ENCODE assay signal across 22 cellular contexts in the genomic region with DNA sequence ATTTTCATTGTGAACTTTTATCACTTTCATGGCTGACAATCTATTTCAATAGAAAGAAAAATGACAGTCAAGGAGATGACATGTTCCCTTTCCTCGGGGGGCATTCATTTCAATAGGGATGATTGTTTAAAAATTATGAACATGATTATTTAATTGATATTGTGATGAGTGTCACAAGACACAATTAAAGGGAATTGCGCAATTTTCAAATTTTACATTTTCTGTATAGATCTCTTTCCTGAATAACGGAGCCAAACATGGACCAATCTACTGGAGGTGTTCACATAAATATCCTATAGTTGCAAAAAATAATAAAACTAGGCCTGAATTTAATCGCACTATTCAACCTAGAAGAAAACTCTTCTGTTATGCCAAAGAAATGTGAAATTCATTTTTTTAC.
DNase-seq lines count a peak whose midpoint lies in the region; ATAC-seq, FAIRE-seq and TF ChIP-seq lines count a peak whose summit lies in the region.
"Had no signal": no experiment of that assay in that cellular context is flagged by ENCODE, and none has a peak within 500 bp of the region (broad histone marks: within the 10 kb centered on the region; RNA-seq: fewer than 3 reads in every experiment).

No MANE protein-coding gene starts in this region.

- POLR2A ChIA-PET in HepG2 (lab: Yijun Ruan, JAX) = no interaction called here
- POLR2A ChIA-PET in H1 (lab: Charles Lee; ENCODE audit: partially characterized antibody) = no interaction called here

- H4K20me1 ChIP-seq in HepG2 (ENCODE audit: insufficient read depth, low read length) (no peaks in the 10 kb centered on the region), H1 (replicated peaks in 1 of 2; ENCODE audit: control insufficient read depth in 1 of 2, insufficient read depth in 2 of 2, low read length in 2 of 2) (no peaks in the 10 kb centered on the region)
- H4K20me1 ChIP-seq: BLaER1 had no signal

- no peak for FAIRE-seq in HepG2 (lab: Jason Lieb, UNC)
- FAIRE-seq in H1 (lab: Jason Lieb, UNC) = no peak
- FAIRE-seq: D721Med, G401.6, GM12891, GM19239 had no signal

- DNase-seq in HepG2 (ENCODE audit: low spot score) (no peak), right lobe of liver (no peak), H1 (ENCODE audit: low read depth in 1 of 2, low spot score in 2 of 2) (no peak), testis (no peak)
- DNase-seq: ACHN; BE2C; C1 segment of cervical spinal cord; Caco-2; Calu3; CD4-positive, alpha-beta memory T cell; CD4-positive, CD25-positive, alpha-beta regulatory T cell; CD8-positive, alpha-beta memory T cell; DMS79 treated with DMSO at 0.1 percent for 48 hours; GF-D8 had no signal

- H3K4me1 ChIP-seq in HepG2 (ENCODE audit: insufficient read depth, low read length) (no peaks in the 10 kb centered on the region), right lobe of liver (no peaks in the 10 kb centered on the region), H1 (replicated peaks in 1 of 4; ENCODE audit: control insufficient read depth in 3 of 4, insufficient read depth in 4 of 4, low read length in 3 of 4) (no peaks in the 10 kb centered on the region), testis (no peaks in the 10 kb centered on the region)
- H3K4me1 ChIP-seq: BE2C, BLaER1, Caco-2 had no signal

- H2BK120ac ChIP-seq in H1 (replicated peaks; ENCODE audit: low read depth, low read length) = no peak overlapping the region

- intact Hi-C loops in HepG2 (cut with micrococcal nuclease; ENCODE audit: unreplicated experiment) (no loop called here), right lobe of liver (cut with DNase I) (no loop called here), testis (cut with DNase I; ENCODE audit: low total_unique reads) (no loop called here)

- in situ Hi-C loops in HepG2 (cut with HindIII; ENCODE audit: extremely low pct_ligation_motif_present, low pct_unique_long_range_greater_than_20kb) = no loop called here

- no peak overlapping the region for H3K9ac ChIP-seq in HepG2 (ENCODE audit: insufficient read depth, low read depth, low read length)
- H3K9ac ChIP-seq in H1 (replicated peaks in 1 of 4; ENCODE audit: extremely low read depth in 1 of 4, low read depth in 3 of 4, low read length in 3 of 4) = no peak overlapping the region
- H3K9ac ChIP-seq: BLaER1 had no signal

- no peak for TF ChIP-seq RAD21 in HepG2 (CRISPR knock-in tag; IDR thresholded peaks at IDR 0.05)
- TF ChIP-seq RAD21 in Ishikawa (IDR thresholded peaks at IDR 0.05; ENCODE audit: low read depth) = no peak
- no peak for TF ChIP-seq RAD21 in H1 (IDR thresholded peaks at IDR 0.05 in 1 of 2, conservative IDR thresholded peaks at IDR 0.05 in 1 of 2; ENCODE audit: low read depth in 2 of 2, low read length in 2 of 2)

- no TSS peak for BruUV-seq in HepG2 (replicated peaks; lab: Mats Ljungman, UMichigan)

- TF ChIP-seq CTCF in HepG2 (CRISPR knock-in tag; IDR thresholded peaks at IDR 0.05) (no peak), right lobe of liver (IDR thresholded peaks at IDR 0.05) (no peak), H1 (IDR thresholded peaks at IDR 0.05; ENCODE audit: control extremely low read depth in 1 of 3, insufficient read depth in 1 of 3, low read depth in 1 of 3, low read length in 3 of 3) (no peak), testis (IDR thresholded peaks at IDR 0.05) (no peak)

- no peaks in the 10 kb centered on the region for H3K79me1 ChIP-seq in H1 (ENCODE audit: low read depth, low read length)

- CTCF ChIA-PET in HepG2 (lab: Yijun Ruan, JAX; ENCODE audit: low intra/inter-chr PET ratio, low total read pairs) = no interaction called here
- CTCF ChIA-PET in H1 (lab: Charles Lee; ENCODE audit: partially characterized antibody) = no interaction called here

- H3K4me2 ChIP-seq in HepG2 (ENCODE audit: low read depth, low read length) (no peak overlapping the region), H1 (ENCODE audit: insufficient read depth in 1 of 2, low read depth in 2 of 2, low read length in 2 of 2) (no peak overlapping the region)
- H3K4me2 ChIP-seq: BLaER1 had no signal

- no peak overlapping the region for H4K8ac ChIP-seq in H1 (ENCODE audit: extremely low read depth, insufficient read depth, low read length)

- H3K18ac ChIP-seq in H1 (ENCODE audit: extremely low read depth, low read length) = no peak overlapping the region

- no peak overlapping the region for H4K91ac ChIP-seq in H1 (replicated peaks; ENCODE audit: insufficient read length, low read length)

- no peak overlapping the region for H3K23ac ChIP-seq in H1 (ENCODE audit: insufficient read length)

- no peak overlapping the region for H4K5ac ChIP-seq in H1 (ENCODE audit: insufficient read length, low read depth, low read length)

- no peaks in the 10 kb centered on the region for H3K9me3 ChIP-seq in HepG2 (ENCODE audit: low read length)
- H3K9me3 ChIP-seq in right lobe of liver = no peaks in the 10 kb centered on the region
- no peaks in the 10 kb centered on the region for H3K9me3 ChIP-seq in H1 (ENCODE audit: insufficient read depth in 2 of 2, low read depth in 1 of 2, low read length in 1 of 2)
- no peaks in the 10 kb centered on the region for H3K9me3 ChIP-seq in testis
- H3K9me3 ChIP-seq: BE2C, BLaER1, Caco-2 had no signal

- H3K79me2 ChIP-seq in HepG2 (ENCODE audit: insufficient read depth, low read length) (no peaks in the 10 kb centered on the region), H1 (ENCODE audit: control insufficient read depth in 1 of 2, insufficient read depth in 2 of 2, low read length in 2 of 2) (no peaks in the 10 kb centered on the region)

- H2BK5ac ChIP-seq in H1 (ENCODE audit: low read depth, low read length) = no peak overlapping the region

- H2AK5ac ChIP-seq in H1 (ENCODE audit: low read depth, low read length) = no peak overlapping the region

- no peak overlapping the region for H3K56ac ChIP-seq in H1 (replicated peaks; ENCODE audit: insufficient read length, low read depth, low read length)

- no peaks in the 10 kb centered on the region; the same call in 1 of the 2 replicates for H3K23me2 ChIP-seq in H1 (ENCODE audit: low read depth, low read length)

- ATAC-seq in HepG2 = no peak
- no peak for ATAC-seq in right lobe of liver
- no peak for ATAC-seq in HG02623 (IDR thresholded peaks at IDR 0.05; ENCODE audit: unreplicated experiment)

- H2BK20ac ChIP-seq in H1 (ENCODE audit: low read length) = no peak overlapping the region

- H3K27ac ChIP-seq in HepG2 (ENCODE audit: extremely low read length, insufficient read depth, low read length) (no peak overlapping the region), right lobe of liver (no peak overlapping the region), H1 (ENCODE audit: low read depth, low read length) (no peak overlapping the region), testis (no peak overlapping the region)
- H3K27ac ChIP-seq: 22Rv1, BLaER1 had no signal

- H3K27me3 ChIP-seq in HepG2 (ENCODE audit: control insufficient read depth in 1 of 2, insufficient read depth in 2 of 2, low read length in 2 of 2) (no peaks in the 10 kb centered on the region), right lobe of liver (no peaks in the 10 kb centered on the region), H1 (replicated peaks in 1 of 4; ENCODE audit: control insufficient read depth in 3 of 4, extremely low read depth in 1 of 4, insufficient read depth in 3 of 4, low read length in 3 of 4) (no peaks in the 10 kb centered on the region), testis (no peaks in the 10 kb centered on the region)
- H3K27me3 ChIP-seq: BE2C, BLaER1 had no signal

- no peak overlapping the region for H3K14ac ChIP-seq in H1 (ENCODE audit: insufficient read length)

- H3K4me3 ChIP-seq in HepG2 (replicated peaks in 1 of 3; ENCODE audit: insufficient read depth in 1 of 3, low read depth in 2 of 3, low read length in 3 of 3) = no peak overlapping the region
- H3K4me3 ChIP-seq in right lobe of liver = no peak overlapping the region
- H3K4me3 ChIP-seq in H1 (ENCODE audit: extremely low read depth in 1 of 4, insufficient read depth in 2 of 4, low read depth in 3 of 4, low read length in 4 of 4) = no peak overlapping the region
- no peak overlapping the region for H3K4me3 ChIP-seq in testis
- H3K4me3 ChIP-seq: BLaER1 had no signal

- H2AFZ ChIP-seq in HepG2 (ENCODE audit: low read length) (no peak overlapping the region), H1 (ENCODE audit: low read length) (no peak overlapping the region)

- no peak overlapping the region for H2BK15ac ChIP-seq in H1 (ENCODE audit: low read length)

- no peak overlapping the region for H3K4ac ChIP-seq in H1 (replicated peaks; ENCODE audit: insufficient read length, low read depth, low read length)

- TF ChIP-seq EP300 in HepG2 (IDR thresholded peaks at IDR 0.05; ENCODE audit: low read depth in 2 of 2, low read length in 2 of 2) (no peak), HepG2 (CRISPR knock-in tag; IDR thresholded peaks at IDR 0.05; ENCODE audit: borderline replicate concordance) (no peak), Ishikawa (IDR thresholded peaks at IDR 0.05; ENCODE audit: borderline replicate concordance) (no peak), H1 (IDR thresholded peaks at IDR 0.05; ENCODE audit: borderline replicate concordance in 1 of 2, low read depth in 2 of 2, low read length in 2 of 2) (no peak)

- TF ChIP-seq POLR2A in HepG2 (IDR thresholded peaks at IDR 0.05; ENCODE audit: insufficient read depth in 1 of 2, low read depth in 2 of 2, low read length in 2 of 2) (no peak), right lobe of liver (IDR thresholded peaks at IDR 0.05) (no peak), H1 (IDR thresholded peaks at IDR 0.05; ENCODE audit: control extremely low read depth in 1 of 2, low read depth in 2 of 2, low read length in 2 of 2) (no peak), testis (IDR thresholded peaks at IDR 0.05) (no peak)

- H2BK12ac ChIP-seq in H1 (ENCODE audit: low read depth, low read length) = no peak overlapping the region

- H3K36me3 ChIP-seq in HepG2 (replicated peaks in 1 of 2; ENCODE audit: control insufficient read depth in 1 of 2, insufficient read depth in 2 of 2, low read length in 2 of 2) (no peaks in the 10 kb centered on the region), right lobe of liver (no peaks in the 10 kb centered on the region), H1 (ENCODE audit: control insufficient read depth in 2 of 4, insufficient read depth in 4 of 4, low read length in 3 of 4) (no peaks in the 10 kb centered on the region), testis (ENCODE audit: low read depth, missing control alignments) (no peaks in the 10 kb centered on the region)
- H3K36me3 ChIP-seq: BE2C, BLaER1 had no signal

- 0% methylated on average over 4 of the region's 4 CpGs for WGBS in HepG2 (ENCODE audit: low lambda C conversion rate)
- 50% methylated on average over 4 of the region's 4 CpGs for WGBS in right lobe of liver (ENCODE audit: insufficient coverage, low coverage, low lambda C conversion rate, missing lambda C conversion rate)
- 92% methylated on average over 4 of the region's 4 CpGs; no CpG with 5 or more reads in 1 of the 2 experiments for WGBS in H1 (ENCODE audit: extremely low coverage in 1 of 2, insufficient coverage in 1 of 2, insufficient read length in 1 of 2, insufficient replicate concordance in 2 of 2, low coverage in 1 of 2, low lambda C conversion rate in 2 of 2, missing lambda C conversion rate in 1 of 2), 2 experiments
- 94 to 98% methylated on average over 4 of the region's 4 CpGs for WGBS in testis, 2 donors

TF ChIP-seq in HepG2, 621 proteins besides CTCF, POLR2A, EP300 and RAD21 (continues in another document):
- TF ChIP-seq ZNF263 (CRISPR knock-in tag; IDR thresholded peaks at IDR 0.05) = no peak

TF ChIP-seq in H1, 55 proteins besides CTCF, POLR2A, EP300 and RAD21 (continues in another document):
- no peak for TF ChIP-seq SP1 (IDR thresholded peaks at IDR 0.05; ENCODE audit: low read depth, low read length)
- TF ChIP-seq CHD1 (IDR thresholded peaks at IDR 0.05; ENCODE audit: low read depth, low read length) = no peak

Comparison
In these comparisons a context has a peak if more than half of its experiments do, and no peak if none do; other contexts are left out.
1. Of the 41 proteins assayed by ChIP-seq in both HepG2 and H1: peak only in HepG2: none; only in H1: none; in both: CEBPB; in neither: 40.